ENCODE assay signal across 9 cellular contexts in the genomic region with DNA sequence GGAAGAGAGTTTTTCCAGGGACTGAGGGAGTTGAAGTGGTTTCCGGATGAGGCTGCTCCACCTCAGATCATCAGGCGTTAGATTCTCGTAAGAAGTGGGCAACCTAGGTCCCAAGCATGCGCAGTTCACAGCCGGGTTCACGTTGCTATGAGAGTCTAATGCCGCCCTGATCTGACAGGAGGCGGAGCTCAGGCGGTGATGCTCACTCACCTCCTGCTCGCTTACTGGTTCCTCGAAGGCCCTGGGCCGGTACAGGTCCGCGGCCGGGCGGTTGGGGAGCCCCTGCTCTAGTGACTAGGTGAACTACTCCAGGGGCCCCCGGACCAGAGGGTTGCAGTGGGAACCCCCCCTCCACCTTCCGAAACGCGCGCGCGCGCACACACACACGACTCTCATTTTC. TPM values are rescaled to one million over a fixed set of nuclear protein-coding genes. Genes with fewer than 3 reads are reported as not detected.
DNase-seq lines count a peak whose midpoint lies in the region; ATAC-seq and TF ChIP-seq lines count a peak whose summit lies in the region.
"Had no signal": no experiment of that assay in that cellular context is flagged by ENCODE, and none has a peak within 500 bp of the region (broad histone marks: within the 10 kb centered on the region; RNA-seq: fewer than 3 reads in every experiment).

No MANE protein-coding gene starts in this region.

- H3K27me3 Mint-ChIP-seq in T-helper 1 cell treated with Interleukin-12 subunit alpha and Interleukin-12 subunit beta and Interleukin-4 antibody, amounts not matched to agents 30 μg/mL and 1 μg/mL, for 36 hours (ENCODE audit: low read depth), result peaks cover 47% of the 10 kb centered on the region

- H3K36me3 ChIP-seq in gastroesophageal sphincter (no peaks in the 10 kb centered on the region), gastrocnemius medialis (no peaks in the 10 kb centered on the region)

- peaks cover 10% of the 10 kb centered on the region for H3K4me1 Mint-ChIP-seq in T-helper 1 cell treated with Interleukin-12 subunit alpha and Interleukin-12 subunit beta and Interleukin-4 antibody, amounts not matched to agents 30 μg/mL and 1 μg/mL, for 36 hours (ENCODE audit: low read depth)

- TF ChIP-seq CTCF in gastroesophageal sphincter (IDR thresholded peaks at IDR 0.05) (no peak), gastrocnemius medialis (IDR thresholded peaks at IDR 0.05 in 4 of 5, conservative IDR thresholded peaks at IDR 0.05 in 1 of 5) (no peak)

- H3K9me3 ChIP-seq in gastroesophageal sphincter, result no peaks in the 10 kb centered on the region
- no peaks in the 10 kb centered on the region for H3K9me3 ChIP-seq in gastrocnemius medialis

- H3K4me1 ChIP-seq in gastroesophageal sphincter, result peaks cover 3 to 39% (median 10%) of the 10 kb centered on the region in 3 donors
- H3K4me1 ChIP-seq in gastrocnemius medialis, result peaks cover 9 to 32% of the 10 kb centered on the region in 2 donors

- H3K27ac Mint-ChIP-seq in T-helper 1 cell treated with Interleukin-12 subunit alpha and Interleukin-12 subunit beta and Interleukin-4 antibody, amounts not matched to agents 30 μg/mL and 1 μg/mL, for 36 hours, result no peak overlapping the region

- DNase-seq in T-helper 1 cell, result no peak
- peak; percentile 6 for DNase-seq in T-helper 22 cell (ENCODE audit: low read depth)
- no peak for DNase-seq in gastrocnemius medialis
- DNase-seq in COLO829 (ENCODE audit: low spot score), result no peak
- no peak for DNase-seq in KBM-7
- no peak for DNase-seq in dermis blood vessel endothelial cell
- DNase-seq: MM.1S had no signal

- no peak for TF ChIP-seq EP300 in gastroesophageal sphincter (IDR thresholded peaks at IDR 0.05)

- H3K27me3 ChIP-seq in gastroesophageal sphincter, result no peaks in the 10 kb centered on the region
- H3K27me3 ChIP-seq in gastrocnemius medialis, result no peaks in the 10 kb centered on the region

- peak overlapping the region; percentile 55 for H3K4me3 Mint-ChIP-seq in T-helper 1 cell treated with Interleukin-12 subunit alpha and Interleukin-12 subunit beta and Interleukin-4 antibody, amounts not matched to agents 30 μg/mL and 1 μg/mL, for 36 hours

- 87% methylated on average over 4 of the region's 25 CpGs; no CpG with 5 or more reads in 1 of the 2 donors for WGBS in gastroesophageal sphincter (ENCODE audit: low coverage in 1 of 2), 2 donors

- H3K9me3 Mint-ChIP-seq in T-helper 1 cell treated with Interleukin-12 subunit alpha and Interleukin-12 subunit beta and Interleukin-4 antibody, amounts not matched to agents 30 μg/mL and 1 μg/mL, for 36 hours, result peaks cover 11% of the 10 kb centered on the region

- H3K27ac ChIP-seq in gastroesophageal sphincter (peak overlapping the region in 3 of 4 donors; percentile 92 to 98 (median 95)), gastrocnemius medialis (peak overlapping the region; percentile 91 to 98 (median 98))

- no peak overlapping the region for H3K4me3 ChIP-seq in gastroesophageal sphincter
- peak overlapping the region in 2 of 4 donors; percentile 77 to 91 for H3K4me3 ChIP-seq in gastrocnemius medialis

- intact Hi-C loops in gastrocnemius medialis (cut with DNase I; ENCODE audit: low total_unique reads), result loop anchor here (5.0 to 10.0 kb wide), 2 partner anchors 520 to 1448 kb away; a partner anchor contains a TSS

- peaks cover 1% of the 10 kb centered on the region for H3K36me3 Mint-ChIP-seq in T-helper 1 cell treated with Interleukin-12 subunit alpha and Interleukin-12 subunit beta and Interleukin-4 antibody, amounts not matched to agents 30 μg/mL and 1 μg/mL, for 36 hours (ENCODE audit: low read depth)

- TF ChIP-seq POLR2A in gastroesophageal sphincter (IDR thresholded peaks at IDR 0.05) (no peak), gastrocnemius medialis (IDR thresholded peaks at IDR 0.05) (no peak)

- ATAC-seq in gastroesophageal sphincter (no peak), gastrocnemius medialis (no peak)

- in situ Hi-C loops in gastrocnemius medialis (cut with MboI; ENCODE audit: low sequenced_read_pairs in 4 of 4), result no loop called here
- in situ Hi-C loops in KBM-7 (cut with MboI; ENCODE audit: low pct_unique_long_range_greater_than_20kb, low sequenced_read_pairs), result no loop called here

RNA-seq across cellular contexts. Expression of a gene that starts 1.0 kb away (rescaled TPM):
- total RNA-seq in gastroesophageal sphincter, result 100 to 1,000 TPM in 2 of 4 donors, 10 to 100 TPM in 2; 84.7 to 105 (median 98.5) TPM
- total RNA-seq in gastrocnemius medialis, result 10 to 100 TPM; 34.5 to 79.5 (median 55.6) TPM
- total RNA-seq in dermis blood vessel endothelial cell, result 61.6 and 69.4 TPM in 2 replicates
